In the genomic region with DNA sequence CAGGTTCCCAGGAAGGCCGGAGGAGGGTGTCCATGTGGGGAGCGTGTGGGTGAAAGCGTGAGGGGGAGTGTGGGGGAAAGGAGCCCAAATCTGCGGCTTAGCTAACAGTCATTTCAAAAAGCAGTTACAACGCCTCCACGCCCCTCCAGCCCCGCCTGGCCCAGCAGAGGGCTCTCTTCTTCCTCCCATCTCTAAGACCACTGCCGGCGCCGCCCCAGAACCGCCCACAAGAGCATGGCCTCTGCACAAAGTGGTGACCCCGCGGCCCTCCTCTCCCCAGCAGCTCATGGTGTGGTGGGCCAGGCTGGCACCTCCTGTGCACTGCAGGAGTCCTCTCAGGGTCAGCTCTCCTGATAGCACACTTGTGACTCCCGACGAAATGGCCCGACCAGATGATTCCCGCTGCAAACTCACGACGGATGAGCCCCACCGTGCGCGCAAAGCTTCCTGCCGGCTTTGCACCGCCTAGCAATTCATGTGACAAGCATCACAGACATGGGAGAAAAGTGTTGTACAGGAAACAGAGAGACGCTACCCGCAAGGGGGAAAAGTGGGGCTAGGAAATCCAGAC, we compare ENCODE assay signal across 8 cellular contexts. TPM values are rescaled to one million over a fixed set of nuclear protein-coding genes. Genes with fewer than 3 reads are reported as not detected.
DNase-seq lines count a peak whose midpoint lies in the region; ATAC-seq and TF ChIP-seq lines count a peak whose summit lies in the region.

No MANE protein-coding gene starts in this region.

- H3K27ac ChIP-seq in duodenal mucosa (ENCODE audit: low read depth, low read length) (no peak overlapping the region), lower lobe of right lung (peak overlapping the region; percentile 70)

- peak overlapping the region; percentile 86 to 93 for H3K4me3 ChIP-seq in duodenal mucosa (ENCODE audit: low read depth in 1 of 2, low read length in 2 of 2)
- peak overlapping the region; percentile 60 for H3K4me3 ChIP-seq in lower lobe of right lung

- intact Hi-C loops in lower lobe of right lung (cut with DNase I): no loop called here

- H3K27me3 ChIP-seq in duodenal mucosa (ENCODE audit: control insufficient read depth in 1 of 2, insufficient read depth in 2 of 2, low read length in 2 of 2) (no peaks in the 10 kb centered on the region), lower lobe of right lung (ENCODE audit: low read depth) (no peaks in the 10 kb centered on the region)

- H3K9me3 ChIP-seq in duodenal mucosa (ENCODE audit: control insufficient read depth in 1 of 2, low read length in 2 of 2) (no peaks in the 10 kb centered on the region), lower lobe of right lung (no peaks in the 10 kb centered on the region)

- H3K4me1 ChIP-seq in duodenal mucosa (ENCODE audit: control insufficient read depth in 1 of 2, insufficient read depth in 2 of 2, low read length in 2 of 2) (peaks cover 0 to 4% of the 10 kb centered on the region in 2 donors), lower lobe of right lung (peaks cover 9% of the 10 kb centered on the region)

- H3K36me3 ChIP-seq in duodenal mucosa (ENCODE audit: control insufficient read depth in 1 of 2, insufficient read depth in 2 of 2, low read length in 2 of 2) (no peaks in the 10 kb centered on the region), lower lobe of right lung (no peaks in the 10 kb centered on the region)

- ATAC-seq in HG02884 (IDR thresholded peaks at IDR 0.05; ENCODE audit: unreplicated experiment) (peak; percentile 98), lower lobe of right lung (peak; percentile 98)

- TF ChIP-seq CTCF in lower lobe of right lung (IDR thresholded peaks at IDR 0.05): peak; percentile 61

- peak overlapping the region; percentile 30 to 65 for H3K9ac ChIP-seq in duodenal mucosa (ENCODE audit: low read depth in 1 of 2, low read length in 2 of 2)

- DNase-seq in NCI-H748 (lab: John Stamatoyannopoulos, UW; ENCODE audit: unreplicated experiment) (peak; percentile 70), NCI-H748 treated with DMSO at 0.1 percent for 48 hours (lab: John Stamatoyannopoulos, UW) (no peak), NCI-H2227 treated with DMSO at 0.1 percent for 48 hours (lab: John Stamatoyannopoulos, UW) (peak; percentile 83), lower lobe of right lung (peak; percentile 93)
- peak; percentile 83 to 84 for DNase-seq in activated CD4-positive, alpha-beta T cell treated with anti-CD3 and anti-CD28 coated beads, Interleukin-2, amount 50 U/mL, for 4 hours
- peak; percentile 71 to 75 (median 71) for DNase-seq in stimulated activated CD4-positive, alpha-beta T cell treated with anti-CD3 and anti-CD28 coated beads, TNF-alpha, amount 100 ng/mL, for 1 hour (ENCODE audit: low read depth in 3 of 3, low spot score in 1 of 3)

RNA-seq across cellular contexts. Expression of a gene that starts 12.4 kb away (rescaled TPM):
- 39.2 TPM for total RNA-seq in lower lobe of right lung

RNA-seq across cellular contexts. Expression of a gene that starts 37.1 kb away (rescaled TPM):
- total RNA-seq in lower lobe of right lung: not detected

RNA-seq across cellular contexts. Expression of a gene that starts 43.5 kb away (rescaled TPM):
- total RNA-seq in lower lobe of right lung: 1.6 TPM

RNA-seq across cellular contexts. Expression of a gene that starts 43.6 kb away (rescaled TPM):
- total RNA-seq in lower lobe of right lung: 0.59 TPM
